In genomic region chr19:28820289-28820688, GRCh38 we compare ENCODE assay signal across 1 cellular context.
TF ChIP-seq lines count a peak whose summit lies in the region.

No MANE protein-coding gene starts in this region.

TF ChIP-seq in H1, 55 proteins besides CTCF, POLR2A, EP300 and RAD21 (continued from another document):
- TF ChIP-seq ATF2 (IDR thresholded peaks at IDR 0.05; ENCODE audit: low read length) (no peak), GTF2F1 (IDR thresholded peaks at IDR 0.05; ENCODE audit: borderline replicate concordance, low read depth, low read length) (no peak), POU5F1 (IDR thresholded peaks at IDR 0.05; ENCODE audit: low read depth, low read length) (no peak), RNF2 (IDR thresholded peaks at IDR 0.05; ENCODE audit: borderline replicate concordance, low read depth, low read length, missing control alignments, poor library complexity, severe bottlenecking) (no peak), JUN (IDR thresholded peaks at IDR 0.05; ENCODE audit: low read depth, low read length) (no peak), MAX (IDR thresholded peaks at IDR 0.05) (no peak)
TF ChIP-seq in H1: peak in this region for 0.
